In the genomic region with DNA sequence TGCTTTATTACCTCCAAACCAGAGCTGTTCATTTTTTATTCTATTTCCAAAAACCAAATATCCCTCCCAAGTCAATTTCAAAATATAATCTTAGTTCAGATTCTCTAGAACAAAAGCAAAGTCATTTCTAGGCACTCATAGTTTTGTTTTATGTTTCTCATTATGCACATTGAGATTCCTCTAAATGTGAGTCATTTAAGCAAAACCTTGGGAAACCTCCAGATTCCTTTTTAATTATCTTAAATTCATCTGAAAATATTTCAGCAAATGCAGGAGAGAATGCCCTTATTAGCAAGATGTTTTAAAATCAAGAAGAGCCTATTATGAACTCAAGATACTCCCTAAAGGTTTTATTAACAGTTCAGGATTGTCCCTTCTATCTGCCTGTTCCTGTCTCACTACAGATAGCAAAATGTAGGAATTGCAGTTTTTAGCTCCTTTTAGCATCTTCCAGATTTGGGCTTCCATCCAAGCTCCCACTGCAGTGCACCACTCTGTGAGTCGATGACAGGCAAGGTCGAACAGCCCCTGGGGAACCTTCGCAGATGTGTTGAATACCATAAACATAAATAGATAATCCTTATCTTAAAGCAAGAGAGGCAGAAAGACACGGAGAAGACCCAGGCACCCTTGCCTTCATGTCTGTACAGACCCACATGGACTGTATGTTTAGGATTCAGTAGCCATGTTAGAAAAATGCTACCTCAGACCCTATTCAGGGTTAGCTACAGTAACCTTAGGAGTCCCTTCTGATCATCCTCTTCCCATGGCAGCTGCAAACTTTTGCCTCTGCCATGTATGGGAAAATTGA, we compare ENCODE assay signal across 2 cellular contexts.
TF ChIP-seq lines count a peak whose summit lies in the region.

No MANE protein-coding gene starts in this region.

TF ChIP-seq in HCT116, 20 proteins besides CTCF, POLR2A, EP300 and RAD21 (continued from another document):
- TF ChIP-seq, protein P1, sequence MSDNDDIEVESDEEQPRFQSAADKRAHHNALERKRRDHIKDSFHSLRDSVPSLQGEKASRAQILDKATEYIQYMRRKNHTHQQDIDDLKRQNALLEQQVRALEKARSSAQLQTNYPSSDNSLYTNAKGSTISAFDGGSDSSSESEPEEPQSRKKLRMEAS (IDR thresholded peaks at IDR 0.05) = no peak
- TF ChIP-seq FOSL1 (IDR thresholded peaks at IDR 0.05; ENCODE audit: low read depth) (no peak), EGR1 (IDR thresholded peaks at IDR 0.05; ENCODE audit: low read depth) (no peak), JUND (IDR thresholded peaks at IDR 0.05) (no peak), POLR2AphosphoS5 (IDR thresholded peaks at IDR 0.05; ENCODE audit: low read depth, low read length) (no peak), TCF7L2 (IDR thresholded peaks at IDR 0.05; ENCODE audit: borderline replicate concordance, extremely low read depth, insufficient read depth, insufficient read length) (no peak)
- TF ChIP-seq, protein P2, sequence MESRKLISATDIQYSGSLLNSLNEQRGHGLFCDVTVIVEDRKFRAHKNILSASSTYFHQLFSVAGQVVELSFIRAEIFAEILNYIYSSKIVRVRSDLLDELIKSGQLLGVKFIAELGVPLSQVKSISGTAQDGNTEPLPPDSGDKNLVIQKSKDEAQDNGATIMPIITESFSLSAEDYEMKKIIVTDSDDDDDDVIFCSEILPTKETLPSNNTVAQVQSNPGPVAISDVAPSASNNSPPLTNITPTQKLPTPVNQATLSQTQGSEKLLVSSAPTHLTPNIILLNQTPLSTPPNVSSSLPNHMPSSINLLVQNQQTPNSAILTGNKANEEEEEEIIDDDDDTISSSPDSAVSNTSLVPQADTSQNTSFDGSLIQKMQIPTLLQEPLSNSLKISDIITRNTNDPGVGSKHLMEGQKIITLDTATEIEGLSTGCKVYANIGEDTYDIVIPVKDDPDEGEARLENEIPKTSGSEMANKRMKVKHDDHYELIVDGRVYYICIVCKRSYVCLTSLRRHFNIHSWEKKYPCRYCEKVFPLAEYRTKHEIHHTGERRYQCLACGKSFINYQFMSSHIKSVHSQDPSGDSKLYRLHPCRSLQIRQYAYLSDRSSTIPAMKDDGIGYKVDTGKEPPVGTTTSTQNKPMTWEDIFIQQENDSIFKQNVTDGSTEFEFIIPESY (IDR thresholded peaks at IDR 0.05; ENCODE audit: extremely low read depth, insufficient replicate concordance, low read length) = no peak

TF ChIP-seq in SK-N-SH treated with all-trans-retinoic acid at 6 μM for 48 hours, 23 proteins besides CTCF, POLR2A, EP300 and RAD21 (continued from another document):
- TF ChIP-seq, protein P3, sequence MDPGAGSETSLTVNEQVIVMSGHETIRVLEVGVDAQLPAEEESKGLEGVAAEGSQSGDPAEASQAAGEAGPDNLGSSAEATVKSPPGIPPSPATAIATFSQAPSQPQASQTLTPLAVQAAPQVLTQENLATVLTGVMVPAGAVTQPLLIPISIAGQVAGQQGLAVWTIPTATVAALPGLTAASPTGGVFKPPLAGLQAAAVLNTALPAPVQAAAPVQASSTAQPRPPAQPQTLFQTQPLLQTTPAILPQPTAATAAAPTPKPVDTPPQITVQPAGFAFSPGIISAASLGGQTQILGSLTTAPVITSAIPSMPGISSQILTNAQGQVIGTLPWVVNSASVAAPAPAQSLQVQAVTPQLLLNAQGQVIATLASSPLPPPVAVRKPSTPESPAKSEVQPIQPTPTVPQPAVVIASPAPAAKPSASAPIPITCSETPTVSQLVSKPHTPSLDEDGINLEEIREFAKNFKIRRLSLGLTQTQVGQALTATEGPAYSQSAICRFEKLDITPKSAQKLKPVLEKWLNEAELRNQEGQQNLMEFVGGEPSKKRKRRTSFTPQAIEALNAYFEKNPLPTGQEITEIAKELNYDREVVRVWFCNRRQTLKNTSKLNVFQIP (CRISPR knock-in tag; IDR thresholded peaks at IDR 0.05; ENCODE audit: borderline replicate concordance, low read depth) = no peak
- TF ChIP-seq ZNF8 (CRISPR knock-in tag; IDR thresholded peaks at IDR 0.05) = no peak
- no peak for TF ChIP-seq ESRRG (CRISPR knock-in tag; IDR thresholded peaks at IDR 0.05)
TF ChIP-seq in SK-N-SH treated with all-trans-retinoic acid at 6 μM for 48 hours: peak in this region for 1.
